Comparison of ENCODE assay signal across 9 cellular contexts in the genomic region with DNA sequence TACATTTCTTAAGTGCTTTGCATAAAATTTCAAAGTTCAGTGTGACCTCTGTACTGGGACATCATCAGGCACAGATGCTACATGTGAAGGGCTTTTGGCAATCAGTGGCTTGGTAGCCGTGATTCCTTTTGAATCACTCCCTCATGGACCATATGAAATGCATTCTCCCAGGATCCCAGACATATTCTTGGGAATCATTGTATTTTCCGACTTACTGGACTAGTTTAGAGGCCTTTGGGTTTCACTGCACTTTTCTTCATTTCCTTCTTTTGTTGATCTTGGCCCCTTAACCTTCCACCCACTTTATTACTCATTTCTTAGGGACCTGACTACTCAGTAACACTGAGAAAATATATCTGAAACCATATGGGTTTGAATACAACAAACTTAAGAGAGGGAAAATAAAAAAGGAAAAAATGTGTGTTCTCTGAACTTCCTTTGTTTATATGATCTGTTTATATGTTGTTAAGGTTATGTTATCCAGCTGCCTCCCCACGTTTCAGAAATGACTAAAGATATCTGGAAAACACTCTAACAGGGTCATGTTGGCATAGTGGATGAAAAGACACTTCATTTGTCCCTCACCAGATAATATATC. TPM values are rescaled to one million over a fixed set of nuclear protein-coding genes. Genes with fewer than 3 reads are reported as not detected.
DNase-seq lines count a peak whose midpoint lies in the region; ATAC-seq and TF ChIP-seq lines count a peak whose summit lies in the region.
"Had no signal": no experiment of that assay in that cellular context is flagged by ENCODE, and none has a peak within 500 bp of the region (broad histone marks: within the 10 kb centered on the region; RNA-seq: fewer than 3 reads in every experiment).

No MANE protein-coding gene starts in this region.

- H3K4me3 ChIP-seq in suprapubic skin, result no peak overlapping the region
- H3K4me3 ChIP-seq in mesendoderm (ENCODE audit: low read length), result no peak overlapping the region
- no peak overlapping the region for H3K4me3 ChIP-seq in lower leg skin (ENCODE audit: low read depth, poor library complexity, severe bottlenecking)

- no peak overlapping the region for H4K5ac ChIP-seq in mesendoderm (ENCODE audit: low read length)

- H3K4me2 ChIP-seq in mesendoderm (ENCODE audit: low read length), result no peak overlapping the region

- H2AK5ac ChIP-seq in mesendoderm (ENCODE audit: low read length), result no peak overlapping the region

- H2BK15ac ChIP-seq in mesendoderm (replicated peaks; ENCODE audit: low read depth), result no peak overlapping the region

- H3K27ac Mint-ChIP-seq in chondrocyte (ENCODE audit: unreplicated experiment), result peak overlapping the region; percentile 93

- WGBS in suprapubic skin, result 37% methylated on average over 3 of the region's 3 CpGs
- no CpG with 5 or more reads among the region's 3 CpGs for WGBS in mesendoderm (ENCODE audit: extremely low coverage, insufficient coverage, low lambda C conversion rate)
- WGBS in lower leg skin, 2 donors, result 35 to 40% methylated on average over 3 of the region's 3 CpGs

- no peak for TF ChIP-seq EP300 in suprapubic skin (IDR thresholded peaks at IDR 0.05)

- no peak overlapping the region for H3K18ac ChIP-seq in mesendoderm (ENCODE audit: low read length)

- H4K8ac ChIP-seq in mesendoderm (ENCODE audit: low read depth, low read length), result no peak overlapping the region

- H3K36me3 ChIP-seq in suprapubic skin (peaks cover 8% of the 10 kb centered on the region), mesendoderm (ENCODE audit: control insufficient read depth, insufficient read depth, low read length) (no peaks in the 10 kb centered on the region)

- TF ChIP-seq POLR2A in suprapubic skin (IDR thresholded peaks at IDR 0.05), result no peak
- no peak for TF ChIP-seq POLR2A in lower leg skin (IDR thresholded peaks at IDR 0.05)

- no peak overlapping the region for H3K4ac ChIP-seq in mesendoderm (ENCODE audit: low read depth, low read length)

- intact Hi-C loops in lower leg skin (cut with DNase I; ENCODE audit: low total_unique reads), result no loop called here

- no peak overlapping the region for H2BK5ac ChIP-seq in mesendoderm (ENCODE audit: low read length)

- TF ChIP-seq CTCF in chondrocyte (IDR thresholded peaks at IDR 0.05) (no peak), suprapubic skin (IDR thresholded peaks at IDR 0.05) (no peak), lower leg skin (IDR thresholded peaks at IDR 0.05) (no peak)

- no peaks in the 10 kb centered on the region for H3K27me3 ChIP-seq in suprapubic skin
- no peaks in the 10 kb centered on the region for H3K27me3 ChIP-seq in mesendoderm (ENCODE audit: insufficient read depth, low read length, poor library complexity)

- H3K4me1 ChIP-seq in suprapubic skin (peaks cover 26% of the 10 kb centered on the region), mesendoderm (ENCODE audit: control insufficient read depth, low read depth, low read length) (no peaks in the 10 kb centered on the region)

- no peak overlapping the region for H2BK120ac ChIP-seq in mesendoderm (ENCODE audit: low read depth, low read length)

- H3K79me1 ChIP-seq in mesendoderm (ENCODE audit: low read length), result no peaks in the 10 kb centered on the region

- H3K4me1 Mint-ChIP-seq in chondrocyte (ENCODE audit: low read depth), result peaks cover 54% of the 10 kb centered on the region

- H3K27me3 Mint-ChIP-seq in chondrocyte (ENCODE audit: low read depth), result no peaks in the 10 kb centered on the region

- DNase-seq in HT1080 (ENCODE audit: low read depth) (peak; percentile 77), chondrocyte (ENCODE audit: low spot score) (no peak), left kidney (ENCODE audit: low read depth, low spot score) (peak; percentile 52), suprapubic skin (ENCODE audit: low spot score in 2 of 2) (no peak), mesendoderm (no peak), lower leg skin (ENCODE audit: low spot score in 2 of 2) (no peak)
- DNase-seq in activated naive CD4-positive, alpha-beta T cell (lab: John Stamatoyannopoulos, UW), result no peak
- DNase-seq: retina had no signal

- no peak for ATAC-seq in GM21576 (IDR thresholded peaks at IDR 0.05; ENCODE audit: unreplicated experiment)

- no peaks in the 10 kb centered on the region for H3K9me3 ChIP-seq in suprapubic skin

- no peak overlapping the region for H3K4me3 Mint-ChIP-seq in chondrocyte (ENCODE audit: unreplicated experiment)

- H3K23ac ChIP-seq in mesendoderm (ENCODE audit: low read length), result no peak overlapping the region

- no peak overlapping the region for H3K56ac ChIP-seq in mesendoderm (ENCODE audit: low read length)

- no peaks in the 10 kb centered on the region for H3K79me2 ChIP-seq in mesendoderm (ENCODE audit: control insufficient read depth, insufficient read depth, low read length)

- H3K9ac ChIP-seq in mesendoderm (ENCODE audit: low read length), result no peak overlapping the region

- H3K36me3 Mint-ChIP-seq in chondrocyte (ENCODE audit: low read depth), result peaks cover 14% of the 10 kb centered on the region

- peaks cover 3% of the 10 kb centered on the region for H3K9me3 Mint-ChIP-seq in chondrocyte (ENCODE audit: low read depth)

- peak overlapping the region; percentile 74 for H3K27ac ChIP-seq in suprapubic skin
- H3K27ac ChIP-seq in mesendoderm (ENCODE audit: low read depth, low read length), result no peak overlapping the region

RNA-seq across cellular contexts. Expression of a gene that starts 35.1 kb away (rescaled TPM):
- 27.7 and 34.1 TPM in 2 replicates for total RNA-seq in HT1080 (2014; rRNA removed; shearing (Covaris generic))
- 38.6 and 45.0 TPM in 2 replicates for polyA plus RNA-seq in HT1080 (2015; cell fraction: cytosol; rRNA removed)
- polyA plus RNA-seq in HT1080 (2015; cell fraction: nucleus; rRNA removed), result 65.5 TPM in 2 replicates
- total RNA-seq in chondrocyte (35.5 to 42.5 TPM (median 35.8 TPM) in 3 replicates), suprapubic skin (10 to 100 TPM; 21.3 to 35.6 (median 23.5) TPM), lower leg skin (10 to 100 TPM; 16.8 to 28.1 (median 22.5) TPM)
- 33.6 TPM for polyA plus RNA-seq in mesendoderm (2013, experiment 1 of 2)
- 33.6 TPM for polyA plus RNA-seq in mesendoderm (2013, experiment 2 of 2)

RNA-seq across cellular contexts. Expression of a gene that starts 35.9 kb away (rescaled TPM):
- 14.0 and 16.5 TPM in 2 replicates for total RNA-seq in HT1080 (2014; rRNA removed; shearing (Covaris generic))
- 7.9 and 12.7 TPM in 2 replicates for polyA plus RNA-seq in HT1080 (2015; cell fraction: cytosol; rRNA removed)
- 25.4 and 31.0 TPM in 2 replicates for polyA plus RNA-seq in HT1080 (2015; cell fraction: nucleus; rRNA removed)
- 143 to 206 TPM (median 148 TPM) in 3 replicates for total RNA-seq in chondrocyte
- total RNA-seq in suprapubic skin, result 10 to 100 TPM; 14.5 to 31.1 (median 25.9) TPM
- 5.9 TPM for polyA plus RNA-seq in mesendoderm (2013, experiment 1 of 2)
- 6.2 TPM for polyA plus RNA-seq in mesendoderm (2013, experiment 2 of 2)
- 10 to 100 TPM; 23.4 to 38.2 (median 31.0) TPM for total RNA-seq in lower leg skin

Comparison
In these comparisons a context has a peak if more than half of its experiments do, and no peak if none do; other contexts are left out.
1. DNase-seq: peak in HT1080 (single experiment) and left kidney (single experiment); none in chondrocyte (single experiment), suprapubic skin (0 of 2), mesendoderm (single experiment), lower leg skin (0 of 2) and activated naive CD4-positive, alpha-beta T cell (0 of 4).